16 cellular contexts compared by ENCODE assay signal in the genomic region with DNA sequence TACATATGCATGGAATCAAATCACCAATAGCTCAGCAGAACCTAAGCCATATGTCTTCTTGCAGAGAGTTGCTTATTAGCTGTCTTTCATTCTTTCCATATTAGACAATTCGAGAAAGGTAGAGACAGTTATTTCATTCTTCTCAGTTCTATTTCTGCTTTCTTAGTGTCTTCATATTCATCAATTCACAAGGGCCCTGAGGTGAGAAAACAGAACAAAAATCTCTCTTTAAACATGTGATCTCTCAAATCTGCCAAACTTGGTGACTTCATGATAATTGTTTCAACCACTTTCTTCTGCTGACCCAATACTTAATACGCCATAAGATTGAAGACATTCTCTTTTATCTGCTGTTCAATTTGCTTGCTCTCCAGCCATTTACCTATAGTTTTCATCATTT.
A peak's percentile ranks its signal among the peaks of the same experiment; 100 is the strongest.
DNase-seq lines count a peak whose midpoint lies in the region; ATAC-seq, FAIRE-seq and TF ChIP-seq lines count a peak whose summit lies in the region.
"Had no signal": no experiment of that assay in that cellular context is flagged by ENCODE, and none has a peak within 500 bp of the region (broad histone marks: within the 10 kb centered on the region; RNA-seq: fewer than 3 reads in every experiment).

No MANE protein-coding gene starts in this region.

- H3K27ac ChIP-seq in pancreas (no peak overlapping the region), spleen (peak overlapping the region in 3 of 8 donors; percentile 26 to 90 (median 31))
- H3K27ac ChIP-seq: coronary artery, VCaP had no signal

- FAIRE-seq in pancreas (lab: Jason Lieb, UNC): no peak

- no peaks in the 10 kb centered on the region for H3K27me3 Mint-ChIP-seq in memory B cell

- H3K9me3 Mint-ChIP-seq in memory B cell: no peaks in the 10 kb centered on the region

- DNase-seq in memory B cell (ENCODE audit: low spot score in 2 of 2) (no peak), pancreas (no peak), posterior cingulate gyrus (no peak), spleen (no peak), H4 (ENCODE audit: low spot score) (no peak)
- DNase-seq: activated CD8-positive, alpha-beta memory T cell treated with anti-CD3 and anti-CD28 coated beads for 24 hours; activated gamma-delta T cell treated with Interleukin-2 at 50 U/mL for 16 hours; erythroblast; NCI-H1694; NCI-H510A had no signal

- WGBS in pancreas, 2 donors: 92 to 97% methylated on average over 2 of the region's 2 CpGs
- WGBS in spleen, 5 donors: 78 to 83% (median 79%) methylated on average over 2 of the region's 2 CpGs

- TF ChIP-seq POLR2A in spleen (IDR thresholded peaks at IDR 0.05): no peak

- H3K27me3 ChIP-seq in pancreas (no peaks in the 10 kb centered on the region), spleen (replicated peaks in 1 of 7) (no peaks in the 10 kb centered on the region)
- H3K27me3 ChIP-seq: hepatocyte had no signal

- ATAC-seq in GM18861 (IDR thresholded peaks at IDR 0.05; ENCODE audit: unreplicated experiment) (peak; percentile 10), GM21526 (IDR thresholded peaks at IDR 0.05; ENCODE audit: low FRiP score, unreplicated experiment) (peak; percentile 17), HG03064 (IDR thresholded peaks at IDR 0.05; ENCODE audit: low read depth, unreplicated experiment) (peak; percentile 20), memory B cell (ENCODE audit: low read depth) (no peak), pancreas (no peak)

- H3K4me3 ChIP-seq in pancreas (no peak overlapping the region), spleen (no peak overlapping the region)
- H3K4me3 ChIP-seq: coronary artery, hepatocyte had no signal

- no peaks in the 10 kb centered on the region for H3K9me3 ChIP-seq in pancreas
- no peaks in the 10 kb centered on the region for H3K9me3 ChIP-seq in spleen

- H3K4me1 ChIP-seq in pancreas (peaks cover 11 to 24% (median 12%) of the 10 kb centered on the region in 3 donors), spleen (peaks cover 21 to 68% (median 50%) of the 10 kb centered on the region in 6 donors)

- H3K27ac Mint-ChIP-seq in memory B cell: peak overlapping the region; percentile 81

- TF ChIP-seq CTCF in pancreas (IDR thresholded peaks at IDR 0.05): no peak
- TF ChIP-seq CTCF in spleen (IDR thresholded peaks at IDR 0.05 in 8 of 11, conservative IDR thresholded peaks at IDR 0.05 in 3 of 11): no peak

- H3K36me3 ChIP-seq in pancreas (no peaks in the 10 kb centered on the region), spleen (no peaks in the 10 kb centered on the region)

- peaks cover 50% of the 10 kb centered on the region for H3K4me1 Mint-ChIP-seq in memory B cell

- peaks cover 7% of the 10 kb centered on the region for H3K36me3 Mint-ChIP-seq in memory B cell

- peak overlapping the region; percentile 29 for H3K4me3 Mint-ChIP-seq in memory B cell

- intact Hi-C loops in pancreas (cut with DNase I): no loop called here
- intact Hi-C loops in posterior cingulate gyrus (cut with DNase I): no loop called here
- intact Hi-C loops in spleen (cut with DNase I; ENCODE audit: low total_unique reads): no loop called here

Comparison
In these comparisons a context has a peak if more than half of its experiments do, and no peak if none do; other contexts are left out.
1. ATAC-seq: peak in GM18861 (single experiment), GM21526 (single experiment) and HG03064 (single experiment); none in memory B cell (single experiment) and pancreas (0 of 4).